In genomic region chr1:182430263-182431068, GRCh38 we compare ENCODE assay signal across 8 cellular contexts. TPM values are rescaled to one million over a fixed set of nuclear protein-coding genes. Genes with fewer than 3 reads are reported as not detected.
DNase-seq lines count a peak whose midpoint lies in the region; ATAC-seq and TF ChIP-seq lines count a peak whose summit lies in the region.

No MANE protein-coding gene starts in this region.

- no peaks in the 10 kb centered on the region for H3K36me3 Mint-ChIP-seq in activated CD8-positive, alpha-beta T cell treated with anti-CD3 and anti-CD28 coated beads for 36 hours (ENCODE audit: low read depth)
- no peaks in the 10 kb centered on the region for H3K36me3 Mint-ChIP-seq in nephron progenitor cell (ENCODE audit: low read depth)

- H3K27ac ChIP-seq in SK-N-SH (ENCODE audit: low read depth in 2 of 2, low read length in 1 of 2): no peak overlapping the region

- WGBS in SK-N-SH (ENCODE audit: low lambda C conversion rate): 31% methylated on average over 11 of the region's 11 CpGs

- CTCF ChIA-PET in SK-N-SH (lab: Yijun Ruan, JAX): interaction anchor here (1.0 to 1.4 kb wide), 2 partner anchors 346 to 376 kb away, joined by 3 read pairs; no protein-coding TSS in a partner anchor
- CTCF ChIA-PET in activated CD8-positive, alpha-beta T cell treated with anti-CD3 and anti-CD28 coated beads for 36 hours (lab: Charles Lee): interaction anchor here (1.8 kb wide), 1 partner anchor 356 kb away, joined by 5 read pairs; no protein-coding TSS in a partner anchor

- peak overlapping the region; percentile 22; the same call in 1 of the 2 replicates for H2AFZ ChIP-seq in SK-N-SH (ENCODE audit: low read depth)

- peaks cover 0 to 2% of the 10 kb centered on the region in 2 experiments; a peak in 1 of 4 replicates for H3K4me1 ChIP-seq in SK-N-SH (ENCODE audit: control insufficient read depth in 1 of 2, insufficient read depth in 2 of 2, low read depth in 1 of 2, low read length in 1 of 2)

- H3K79me2 ChIP-seq in SK-N-SH (ENCODE audit: insufficient read depth): no peaks in the 10 kb centered on the region

- H3K27me3 ChIP-seq in SK-N-SH (ENCODE audit: insufficient read depth): no peaks in the 10 kb centered on the region

- H4K20me1 ChIP-seq in SK-N-SH (ENCODE audit: insufficient read depth): no peaks in the 10 kb centered on the region

- no peak overlapping the region for H3K4me3 ChIP-seq in SK-N-SH (ENCODE audit: low read depth in 2 of 2, low read length in 1 of 2)

- TF ChIP-seq RAD21 in SK-N-SH (IDR thresholded peaks at IDR 0.05; ENCODE audit: low read length): no peak

- DNase-seq in SK-N-SH (no peak), HT1080 (ENCODE audit: low read depth) (peak; percentile 50), SW480 (ENCODE audit: low spot score) (no peak), nephron progenitor cell (no peak), ecto neural progenitor cell (ENCODE audit: low spot score) (no peak)
- peak; percentile 73 for DNase-seq in activated CD8-positive, alpha-beta T cell treated with anti-CD3 and anti-CD28 coated beads for 36 hours
- DNase-seq in stimulated activated CD8-positive, alpha-beta memory T cell treated with anti-CD3 and anti-CD28 coated beads, Interleukin-4, amount 100 ng/mL, for 48 hours: peak; percentile 50

- H3K4me2 ChIP-seq in SK-N-SH: no peak overlapping the region

- peaks cover 19% of the 10 kb centered on the region for H3K4me1 Mint-ChIP-seq in activated CD8-positive, alpha-beta T cell treated with anti-CD3 and anti-CD28 coated beads for 36 hours (ENCODE audit: low read depth)
- peaks cover 17% of the 10 kb centered on the region for H3K4me1 Mint-ChIP-seq in nephron progenitor cell

- H3K9me2 ChIP-seq in SK-N-SH: no peaks in the 10 kb centered on the region

- no peaks in the 10 kb centered on the region for H3K9me3 ChIP-seq in SK-N-SH

- POLR2A ChIA-PET in SK-N-SH (lab: Yijun Ruan, JAX): no interaction called here
- POLR2A ChIA-PET in activated CD8-positive, alpha-beta T cell treated with anti-CD3 and anti-CD28 coated beads for 36 hours (lab: Charles Lee): no interaction called here

- H3K36me3 ChIP-seq in SK-N-SH (replicated peaks in 1 of 2; ENCODE audit: control insufficient read depth in 1 of 2, insufficient read depth in 2 of 2, low read length in 1 of 2): no peaks in the 10 kb centered on the region

- H3F3A ChIP-seq in SK-N-SH (replicated peaks; ENCODE audit: insufficient read depth): no peaks in the 10 kb centered on the region

- TF ChIP-seq CTCF in SK-N-SH (IDR thresholded peaks at IDR 0.05): no peak
- TF ChIP-seq CTCF in activated CD8-positive, alpha-beta T cell treated with anti-CD3 and anti-CD28 coated beads for 36 hours (IDR thresholded peaks at IDR 0.05): no peak
- no peak for TF ChIP-seq CTCF in nephron progenitor cell (IDR thresholded peaks at IDR 0.05)

- intact Hi-C loops in activated CD8-positive, alpha-beta T cell treated with anti-CD3 and anti-CD28 coated beads for 36 hours (cut with micrococcal nuclease): no loop called here

- no peak for TF ChIP-seq EP300 in SK-N-SH (IDR thresholded peaks at IDR 0.05; ENCODE audit: borderline replicate concordance in 1 of 2, low read depth in 1 of 2, low read length in 1 of 2)

- ATAC-seq in SK-N-SH treated with all-trans-retinoic acid at 6 μM for 48 hours: no peak
- ATAC-seq in activated CD8-positive, alpha-beta T cell treated with anti-CD3 and anti-CD28 coated beads for 36 hours: peak; percentile 92

- peak overlapping the region; percentile 52 for H3K27ac Mint-ChIP-seq in activated CD8-positive, alpha-beta T cell treated with anti-CD3 and anti-CD28 coated beads for 36 hours
- H3K27ac Mint-ChIP-seq in nephron progenitor cell: no peak overlapping the region

- H3K9ac ChIP-seq in SK-N-SH: no peak overlapping the region

- H3K27me3 Mint-ChIP-seq in activated CD8-positive, alpha-beta T cell treated with anti-CD3 and anti-CD28 coated beads for 36 hours: no peaks in the 10 kb centered on the region
- peaks cover 7% of the 10 kb centered on the region for H3K27me3 Mint-ChIP-seq in nephron progenitor cell (ENCODE audit: low read depth, poor library complexity)

- H3K4me3 Mint-ChIP-seq in activated CD8-positive, alpha-beta T cell treated with anti-CD3 and anti-CD28 coated beads for 36 hours: peak overlapping the region; percentile 34
- H3K4me3 Mint-ChIP-seq in nephron progenitor cell: no peak overlapping the region

- H3K9me3 Mint-ChIP-seq in activated CD8-positive, alpha-beta T cell treated with anti-CD3 and anti-CD28 coated beads for 36 hours: no peaks in the 10 kb centered on the region
- H3K9me3 Mint-ChIP-seq in nephron progenitor cell: no peaks in the 10 kb centered on the region

TF ChIP-seq in SK-N-SH, 30 proteins besides CTCF, POLR2A, EP300 and RAD21:
- TF ChIP-seq TAF1 (IDR thresholded peaks at IDR 0.05; ENCODE audit: borderline replicate concordance, low read depth, low read length) (no peak), SIN3A (IDR thresholded peaks at IDR 0.05; ENCODE audit: borderline replicate concordance, low read depth, low read length) (no peak)
- TF ChIP-seq, protein P1, sequence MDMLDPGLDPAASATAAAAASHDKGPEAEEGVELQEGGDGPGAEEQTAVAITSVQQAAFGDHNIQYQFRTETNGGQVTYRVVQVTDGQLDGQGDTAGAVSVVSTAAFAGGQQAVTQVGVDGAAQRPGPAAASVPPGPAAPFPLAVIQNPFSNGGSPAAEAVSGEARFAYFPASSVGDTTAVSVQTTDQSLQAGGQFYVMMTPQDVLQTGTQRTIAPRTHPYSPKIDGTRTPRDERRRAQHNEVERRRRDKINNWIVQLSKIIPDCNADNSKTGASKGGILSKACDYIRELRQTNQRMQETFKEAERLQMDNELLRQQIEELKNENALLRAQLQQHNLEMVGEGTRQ (IDR thresholded peaks at IDR 0.05; ENCODE audit: borderline replicate concordance, low read depth, low read length): no peak
TF ChIP-seq in SK-N-SH: peak in this region for 0.

TF ChIP-seq in SK-N-SH treated with all-trans-retinoic acid at 6 μM for 48 hours, 23 proteins besides CTCF, POLR2A, EP300 and RAD21 (continues in another document):
- TF ChIP-seq OSR1 (CRISPR knock-in tag; IDR thresholded peaks at IDR 0.05) (no peak), TOX (CRISPR knock-in tag; IDR thresholded peaks at IDR 0.05; ENCODE audit: borderline replicate concordance) (no peak), ESRRG (CRISPR knock-in tag; IDR thresholded peaks at IDR 0.05) (no peak), BACH2 (CRISPR knock-in tag; IDR thresholded peaks at IDR 0.05; ENCODE audit: borderline replicate concordance) (no peak), ZNF565 (CRISPR knock-in tag; conservative IDR thresholded peaks at IDR 0.05; ENCODE audit: low read depth) (no peak), PPARA (CRISPR knock-in tag; IDR thresholded peaks at IDR 0.05; ENCODE audit: borderline replicate concordance) (no peak), SNAI2 (CRISPR knock-in tag; IDR thresholded peaks at IDR 0.05) (no peak), ZNF70 (CRISPR knock-in tag; IDR thresholded peaks at IDR 0.05) (no peak), CREB5 (CRISPR knock-in tag; IDR thresholded peaks at IDR 0.05; ENCODE audit: low read depth) (no peak)

RNA-seq across cellular contexts. Expression of gene RGSL1, which starts 19.5 kb away (rescaled TPM):
- polyA plus RNA-seq in SK-N-SH (2012; rRNA removed): not detected in 2 replicates
- polyA plus RNA-seq in SK-N-SH (2012; cell fraction: cytosol; rRNA removed): not detected in 2 replicates
- not detected in 2 replicates for polyA plus RNA-seq in SK-N-SH (2012; cell fraction: nucleus; rRNA removed)
- 0.02 TPM in 1 of 2 replicates, not detected in the other for total RNA-seq in HT1080 (2014; rRNA removed; shearing (Covaris generic))
- polyA plus RNA-seq in HT1080 (2015; cell fraction: cytosol; rRNA removed): not detected in 2 replicates
- polyA plus RNA-seq in HT1080 (2015; cell fraction: nucleus; rRNA removed): not detected in 2 replicates
- total RNA-seq in activated CD8-positive, alpha-beta T cell treated with anti-CD3 and anti-CD28 coated beads for 36 hours: not detected

RNA-seq across cellular contexts. Expression of gene TEDDM1, which starts 30.0 kb away (rescaled TPM):
- not detected in 2 replicates for polyA plus RNA-seq in SK-N-SH (2012; rRNA removed)
- not detected in 2 replicates for polyA plus RNA-seq in SK-N-SH (2012; cell fraction: cytosol; rRNA removed)
- not detected in 2 replicates for polyA plus RNA-seq in SK-N-SH (2012; cell fraction: nucleus; rRNA removed)
- not detected in 2 replicates for total RNA-seq in HT1080 (2014; rRNA removed; shearing (Covaris generic))
- not detected in 2 replicates for polyA plus RNA-seq in HT1080 (2015; cell fraction: cytosol; rRNA removed)
- polyA plus RNA-seq in HT1080 (2015; cell fraction: nucleus; rRNA removed): not detected in 2 replicates
- not detected for total RNA-seq in activated CD8-positive, alpha-beta T cell treated with anti-CD3 and anti-CD28 coated beads for 36 hours

RNA-seq across cellular contexts. Expression of gene GLUL, which starts 38.9 kb away (rescaled TPM):
- polyA plus RNA-seq in SK-N-SH (2012; rRNA removed): 107 TPM in 2 replicates
- polyA plus RNA-seq in SK-N-SH (2012; cell fraction: cytosol; rRNA removed): 84.8 and 96.2 TPM in 2 replicates
- polyA plus RNA-seq in SK-N-SH (2012; cell fraction: nucleus; rRNA removed): 153 and 161 TPM in 2 replicates
- total RNA-seq in HT1080 (2014; rRNA removed; shearing (Covaris generic)): 2.0 and 4.0 TPM in 2 replicates
- 10.8 and 16.9 TPM in 2 replicates for polyA plus RNA-seq in HT1080 (2015; cell fraction: cytosol; rRNA removed)
- 21.3 and 22.4 TPM in 2 replicates for polyA plus RNA-seq in HT1080 (2015; cell fraction: nucleus; rRNA removed)
- 10 to 100 TPM; 50.6 to 52.8 TPM for total RNA-seq in activated CD8-positive, alpha-beta T cell treated with anti-CD3 and anti-CD28 coated beads for 36 hours

Comparison
In these comparisons a context has a peak if more than half of its experiments do, and no peak if none do; other contexts are left out.
1. DNase-seq: peak in HT1080 (single experiment), activated CD8-positive, alpha-beta T cell treated with anti-CD3 and anti-CD28 coated beads for 36 hours (single experiment) and stimulated activated CD8-positive, alpha-beta memory T cell treated with anti-CD3 and anti-CD28 coated beads, Interleukin-4, amount 100 ng/mL, for 48 hours (single experiment); none in SK-N-SH (single experiment), SW480 (single experiment), nephron progenitor cell (single experiment) and ecto neural progenitor cell (single experiment).
2. RNA of gene GLUL, which starts 38.9 kb away (total RNA-seq): 50.6 to 52.8 TPM in activated CD8-positive, alpha-beta T cell treated with anti-CD3 and anti-CD28 coated beads for 36 hours; 2.0 to 4.0 TPM in HT1080; every median in the first group is over 10 times any median in the second.